In genomic region chr2:241655516-241656189, GRCh38 we compare ENCODE assay signal across 20 cellular contexts.
"Had no signal": no experiment of that assay in that cellular context is flagged by ENCODE, and none has a peak within 500 bp of the region (broad histone marks: within the 10 kb centered on the region; RNA-seq: fewer than 3 reads in every experiment).

No MANE protein-coding gene starts in this region.

- H3K4me1 Mint-ChIP-seq: T-helper 17 cell had no signal

- H3K9me3 Mint-ChIP-seq: activated naive CD4-positive, alpha-beta T cell treated with anti-CD3 and anti-CD28 coated beads, Interleukin-2, amount 50 U/mL, for 72 hours; activated T-cell treated with anti-CD3 and anti-CD28 coated beads, Interleukin-2, amount 50 U/mL, for 4 hours; WTC11 had no signal

- ATAC-seq: activated CD8-positive, alpha-beta T cell treated with anti-CD3 and anti-CD28 coated beads, Interleukin-2, amount 10 ng/mL, durations not matched to agents 7 days and 5 days; activated naive CD4-positive, alpha-beta T cell treated with anti-CD3 and anti-CD28 coated beads, Interleukin-2, amount 50 U/mL, for 72 hours; activated T-cell treated with anti-CD3 and anti-CD28 coated beads, Interleukin-2, amount 50 U/mL, for 4 hours; T-helper 17 cell; WTC11 had no signal

- H3K27ac Mint-ChIP-seq: activated CD8-positive, alpha-beta T cell treated with anti-CD3 and anti-CD28 coated beads, Interleukin-2, amount 10 ng/mL, durations not matched to agents 7 days and 5 days; T-helper 17 cell; WTC11 had no signal

- H3K4me3 Mint-ChIP-seq: activated CD8-positive, alpha-beta T cell treated with anti-CD3 and anti-CD28 coated beads, Interleukin-2, amount 10 ng/mL, durations not matched to agents 7 days and 5 days; activated T-cell treated with anti-CD3 and anti-CD28 coated beads, Interleukin-2, amount 50 U/mL, for 4 hours; T-helper 17 cell; WTC11 had no signal

- H3K27me3 Mint-ChIP-seq: T-helper 17 cell had no signal

- DNase-seq: activated CD4-positive, alpha-beta T cell treated with anti-CD3 and anti-CD28 coated beads for 48 hours; activated CD4-positive, alpha-beta T cell treated with anti-CD3 and anti-CD28 coated beads, Interleukin-2, amount 50 U/mL, for 4 hours; activated CD4-positive, CD25-positive, alpha-beta regulatory T cell treated with anti-CD3 and anti-CD28 coated beads, Interleukin-2, amount 50 U/mL, for 72 hours; activated CD8-positive, alpha-beta T cell treated with anti-CD3 and anti-CD28 coated beads, Interleukin-2, amount 10 ng/mL, durations not matched to agents 7 days and 5 days; activated effector memory CD4-positive, alpha-beta T cell treated with anti-CD3 and anti-CD28 coated beads, Interleukin-2, amount 50 U/mL, for 16 hours; activated naive CD4-positive, alpha-beta T cell treated with Interleukin-2 at 50 U/mL for 16 hours; activated T-cell treated with anti-CD3 and anti-CD28 coated beads, Interleukin-2, amount 50 U/mL, for 4 hours; Karpas-422; MM.1S; NCI-H1105 treated with DMSO at 0.1 percent for 48 hours; NCI-H1436 treated with DMSO at 0.1 percent for 48 hours; NCI-H187; NCI-H2081; NCI-H524; Peyer's patch; SHP77 treated with DMSO at 0.1 percent for 48 hours; T-helper 17 cell; T-helper 9 cell had no signal
